8 cellular contexts compared by ENCODE assay signal in the genomic region with DNA sequence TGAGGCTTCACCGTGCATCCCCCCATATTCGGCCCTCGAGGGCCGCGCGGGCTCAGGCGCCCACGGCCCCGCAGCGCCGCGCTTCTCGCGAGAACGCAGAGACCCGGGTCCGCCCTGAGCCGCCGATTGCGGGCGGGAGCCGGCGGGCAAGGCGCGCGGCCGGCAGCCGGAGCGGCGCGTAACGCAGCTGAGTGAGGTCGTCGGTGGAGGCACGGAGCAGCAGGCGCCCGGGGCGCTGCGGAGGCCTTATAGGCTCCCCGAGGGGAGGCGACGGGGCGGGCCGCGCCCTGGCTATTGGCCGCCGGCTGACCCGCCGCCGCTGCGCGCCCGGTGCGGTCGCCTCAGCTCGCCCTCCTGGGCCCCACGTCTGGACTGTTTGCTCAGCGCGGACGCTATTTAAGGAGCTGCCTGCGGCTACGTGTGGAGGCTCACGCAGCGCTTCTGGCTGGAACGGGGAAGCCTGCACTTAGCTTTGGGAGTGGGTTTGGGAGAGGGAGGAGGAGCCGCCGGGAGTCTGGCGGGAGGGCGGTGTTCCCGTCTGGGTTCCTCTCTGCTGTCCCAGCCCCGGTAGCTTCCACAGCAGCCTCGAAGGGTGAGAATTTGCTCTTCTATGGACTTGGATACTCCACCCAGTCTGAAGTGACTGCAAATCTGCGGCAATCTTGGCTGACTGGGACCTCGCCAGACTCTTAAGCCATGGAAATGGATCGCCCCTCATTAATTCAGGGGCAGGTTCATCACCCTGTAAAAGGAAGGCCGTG. TPM values are rescaled to one million over a fixed set of nuclear protein-coding genes. Genes with fewer than 3 reads are reported as not detected.
DNase-seq lines count a peak whose midpoint lies in the region; ATAC-seq and TF ChIP-seq lines count a peak whose summit lies in the region.

TSS of gene PLOD2 (minus strand) at position 221 of the 761 bp plus-strand sequence. CDS start at position 26, 195 bp downstream.

- H3K4me3 ChIP-seq in foreskin fibroblast (ENCODE audit: low read depth in 1 of 2, low read length in 2 of 2) (peak within 1 kb of the TSS; percentile 59 to 95), vagina (peak within 1 kb of the TSS; percentile 73 to 80)

- H3K27ac ChIP-seq in 22Rv1 (peak within 1 kb of the TSS; percentile 73), vagina (peak within 1 kb of the TSS; percentile 95)

- H3K36me3 ChIP-seq in vagina, result no peaks in the 10 kb centered on the region

- peaks cover 14% of the 10 kb centered on the region for H3K4me1 Mint-ChIP-seq in activated T-helper 2 cell treated with anti-CD3 and anti-CD28 coated beads, Interferon-gamma antibody, Interleukin-2, Interleukin-4, amounts not matched to agents 10 μg/mL and 5 μg/mL and 100 μg/mL, durations not matched to agents 14 hours and 24 hours and 36 hours (ENCODE audit: low read depth)
- peaks cover 0 to 19% (median 12%) of the 10 kb centered on the region in 4 donors for H3K4me1 Mint-ChIP-seq in naive thymus-derived CD8-positive, alpha-beta T cell

- H3K9me3 ChIP-seq in vagina, result no peaks in the 10 kb centered on the region

- peak; percentile 45 for DNase-seq in GM10266 (ENCODE audit: extremely low spot score)
- peak; percentile 61 for DNase-seq in NCI-H2227 treated with DMSO at 0.1 percent for 48 hours (lab: John Stamatoyannopoulos, UW)
- peak; percentile 8 for DNase-seq in activated T-helper 2 cell treated with anti-CD3 and anti-CD28 coated beads, Interferon-gamma antibody, Interleukin-2, Interleukin-4, amounts not matched to agents 10 μg/mL and 5 μg/mL and 100 μg/mL, durations not matched to agents 14 hours and 24 hours and 36 hours (ENCODE audit: low spot score)
- peak; percentile 91 to 94 for DNase-seq in foreskin fibroblast
- DNase-seq in naive thymus-derived CD8-positive, alpha-beta T cell, result no peak
- DNase-seq in vagina (ENCODE audit: extremely low spot score in 2 of 2), result no peak

- peak within 1 kb of the TSS; percentile 70 for H3K4me3 Mint-ChIP-seq in activated T-helper 2 cell treated with anti-CD3 and anti-CD28 coated beads, Interferon-gamma antibody, Interleukin-2, Interleukin-4, amounts not matched to agents 10 μg/mL and 5 μg/mL and 100 μg/mL, durations not matched to agents 14 hours and 24 hours and 36 hours (ENCODE audit: low read depth)
- H3K4me3 Mint-ChIP-seq in naive thymus-derived CD8-positive, alpha-beta T cell, result peak within 1 kb of the TSS; percentile 54 to 79 (median 72)

- ATAC-seq in HG02678 (IDR thresholded peaks at IDR 0.05; ENCODE audit: unreplicated experiment), result peak; percentile 53
- ATAC-seq in naive thymus-derived CD8-positive, alpha-beta T cell, result peak in 1 of 2 donors; percentile 53

- H3K27me3 ChIP-seq in vagina, result no peaks in the 10 kb centered on the region

- peak in 1 of 2 donors; percentile 49 for TF ChIP-seq POLR2A in vagina (IDR thresholded peaks at IDR 0.05)

- H3K9me3 Mint-ChIP-seq in activated T-helper 2 cell treated with anti-CD3 and anti-CD28 coated beads, Interferon-gamma antibody, Interleukin-2, Interleukin-4, amounts not matched to agents 10 μg/mL and 5 μg/mL and 100 μg/mL, durations not matched to agents 14 hours and 24 hours and 36 hours, result no peaks in the 10 kb centered on the region
- no peaks in the 10 kb centered on the region for H3K9me3 Mint-ChIP-seq in naive thymus-derived CD8-positive, alpha-beta T cell

- POLR2A ChIA-PET in naive thymus-derived CD8-positive, alpha-beta T cell (lab: Charles Lee), result no interaction called here

- no peaks in the 10 kb centered on the region for H3K36me3 Mint-ChIP-seq in activated T-helper 2 cell treated with anti-CD3 and anti-CD28 coated beads, Interferon-gamma antibody, Interleukin-2, Interleukin-4, amounts not matched to agents 10 μg/mL and 5 μg/mL and 100 μg/mL, durations not matched to agents 14 hours and 24 hours and 36 hours (ENCODE audit: low read depth)
- H3K36me3 Mint-ChIP-seq in naive thymus-derived CD8-positive, alpha-beta T cell, result peaks cover 0 to 5% (median 0%) of the 10 kb centered on the region in 3 donors

- intact Hi-C loops in activated T-helper 2 cell treated with anti-CD3 and anti-CD28 coated beads, Interferon-gamma antibody, Interleukin-2, Interleukin-4, amounts not matched to agents 10 μg/mL and 5 μg/mL and 100 μg/mL, durations not matched to agents 14 hours and 24 hours and 36 hours (cut with micrococcal nuclease), result loop anchor here (5.0 kb wide), 1 partner anchor 391 kb away; no protein-coding TSS in a partner anchor
- intact Hi-C loops in vagina (cut with DNase I), result no loop called here

- peaks cover 62% of the 10 kb centered on the region for H3K27me3 Mint-ChIP-seq in activated T-helper 2 cell treated with anti-CD3 and anti-CD28 coated beads, Interferon-gamma antibody, Interleukin-2, Interleukin-4, amounts not matched to agents 10 μg/mL and 5 μg/mL and 100 μg/mL, durations not matched to agents 14 hours and 24 hours and 36 hours (ENCODE audit: low read depth)
- H3K27me3 Mint-ChIP-seq in naive thymus-derived CD8-positive, alpha-beta T cell, result peaks cover 30 to 77% (median 45%) of the 10 kb centered on the region in 5 donors

- peaks cover 25% of the 10 kb centered on the region for H3K4me1 ChIP-seq in vagina

- TF ChIP-seq CTCF in 22Rv1 (IDR thresholded peaks at IDR 0.05) (no peak), GM10266 (IDR thresholded peaks at IDR 0.05; ENCODE audit: control insufficient read depth, insufficient read depth, low read depth, missing control alignments) (no peak), foreskin fibroblast (IDR thresholded peaks at IDR 0.05; ENCODE audit: low read depth, low read length) (no peak), vagina (IDR thresholded peaks at IDR 0.05) (peak in 1 of 3 experiments; percentile 18)

- no peak within 1 kb of the TSS for H3K27ac Mint-ChIP-seq in activated T-helper 2 cell treated with anti-CD3 and anti-CD28 coated beads, Interferon-gamma antibody, Interleukin-2, Interleukin-4, amounts not matched to agents 10 μg/mL and 5 μg/mL and 100 μg/mL, durations not matched to agents 14 hours and 24 hours and 36 hours
- no peak within 1 kb of the TSS for H3K27ac Mint-ChIP-seq in naive thymus-derived CD8-positive, alpha-beta T cell

RNA-seq across cellular contexts. Expression of gene PLOD2, which starts in this region (rescaled TPM):
- total RNA-seq in activated T-helper 2 cell treated with anti-CD3 and anti-CD28 coated beads, Interferon-gamma antibody, Interleukin-2, Interleukin-4, amounts not matched to agents 10 μg/mL and 5 μg/mL and 100 μg/mL, durations not matched to agents 14 hours and 24 hours and 36 hours, result 1.1 and 2.2 TPM in 2 replicates
- not detected for total RNA-seq in naive thymus-derived CD8-positive, alpha-beta T cell
- polyA plus RNA-seq in naive thymus-derived CD8-positive, alpha-beta T cell, result not detected
- 27.0 TPM for total RNA-seq in vagina

Comparison
In these comparisons a context has a peak if more than half of its experiments do, and no peak if none do; other contexts are left out.
1. DNase-seq: peak in GM10266 (single experiment), NCI-H2227 treated with DMSO at 0.1 percent for 48 hours (single experiment), activated T-helper 2 cell treated with anti-CD3 and anti-CD28 coated beads, Interferon-gamma antibody, Interleukin-2, Interleukin-4, amounts not matched to agents 10 μg/mL and 5 μg/mL and 100 μg/mL, durations not matched to agents 14 hours and 24 hours and 36 hours (single experiment) and foreskin fibroblast (2 of 2); none in naive thymus-derived CD8-positive, alpha-beta T cell (0 of 10) and vagina (0 of 2).